ENCODE assay signal across 9 cellular contexts in the genomic region with DNA sequence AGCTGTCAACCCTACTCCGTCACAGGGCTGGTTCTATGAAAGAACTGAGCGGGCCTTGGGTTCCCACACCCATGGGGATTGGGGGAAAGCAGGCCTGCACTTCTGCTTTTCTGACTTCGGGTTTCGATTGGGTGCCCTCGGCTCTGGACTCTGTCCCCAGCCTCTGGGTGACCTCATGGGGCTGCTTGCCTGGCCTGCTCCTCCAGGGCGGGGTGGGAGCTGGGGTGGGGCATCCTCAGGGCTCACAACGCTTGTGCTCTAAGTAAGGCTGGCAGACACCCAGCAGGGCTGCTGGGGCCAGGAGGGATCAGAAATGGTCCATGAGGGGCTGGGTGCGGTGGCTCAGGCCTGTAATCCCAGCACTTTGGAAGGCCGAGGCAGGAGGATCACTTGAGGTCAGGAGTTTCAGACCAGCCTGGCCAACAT. TPM values are rescaled to one million over a fixed set of nuclear protein-coding genes. Genes with fewer than 3 reads are reported as not detected.
A peak's percentile ranks its signal among the peaks of the same experiment; 100 is the strongest.
DNase-seq lines count a peak whose midpoint lies in the region; ATAC-seq and TF ChIP-seq lines count a peak whose summit lies in the region.
"Had no signal": no experiment of that assay in that cellular context is flagged by ENCODE, and none has a peak within 500 bp of the region (broad histone marks: within the 10 kb centered on the region; RNA-seq: fewer than 3 reads in every experiment).

No MANE protein-coding gene starts in this region.

- TF ChIP-seq POLR2A in adrenal gland (IDR thresholded peaks at IDR 0.05) = no peak

- CTCF ChIA-PET in HEK293 (lab: Yijun Ruan, JAX) = interaction anchor here (3.5 kb wide), 1 partner anchor 12 kb away, joined by 15 read pairs; no protein-coding TSS in a partner anchor

- intact Hi-C loops in adrenal gland (cut with DNase I) = no loop called here

- H3K27ac ChIP-seq in HEK293 (ENCODE audit: extremely low read depth, low read depth, low read length) (no peak overlapping the region), adrenal gland (peak overlapping the region in 1 of 5 donors; percentile 45), lung (ENCODE audit: low read depth in 1 of 2, low read length in 1 of 2) (no peak overlapping the region), coronary artery (peak overlapping the region in 1 of 2 donors; percentile 7)

- ATAC-seq in lung (ENCODE audit: insufficient read depth, low FRiP score) (peak; percentile 24), HG03025 (IDR thresholded peaks at IDR 0.05; ENCODE audit: low FRiP score, unreplicated experiment) (no peak)

- H3K27me3 ChIP-seq in adrenal gland = no peaks in the 10 kb centered on the region
- H3K27me3 ChIP-seq in lung (ENCODE audit: control insufficient read depth, insufficient read depth) = no peaks in the 10 kb centered on the region

- WGBS in adrenal gland, 4 donors = 58 to 78% (median 77%) methylated on average over 6 to 9 of the region's 9 CpGs
- 66 to 68% methylated on average over 9 of the region's 9 CpGs for WGBS in lung, 2 donors

- DNase-seq in Ammon's horn (ENCODE audit: low spot score) = peak; percentile 58
- peak in 6 of 7 donors; percentile 31 to 65 (median 51) for DNase-seq in adrenal gland
- DNase-seq in lung (ENCODE audit: low spot score) = no peak
- no peak for DNase-seq in coronary artery (ENCODE audit: low spot score)
- DNase-seq in SHP77 (lab: John Stamatoyannopoulos, UW) = no peak
- DNase-seq in DMS114 treated with DMSO at 0.1 percent for 48 hours (lab: John Stamatoyannopoulos, UW; ENCODE audit: unreplicated experiment) = no peak
- DNase-seq: NCI-H1105 treated with DMSO at 0.1 percent for 48 hours had no signal

- peaks cover 0 to 6% of the 10 kb centered on the region in 2 experiments; a peak in 2 of 3 replicates for H3K36me3 ChIP-seq in HEK293 (ENCODE audit: control insufficient read depth in 2 of 2, insufficient read depth in 1 of 2, low read length in 2 of 2)
- no peaks in the 10 kb centered on the region for H3K36me3 ChIP-seq in adrenal gland (replicated peaks in 1 of 2)
- H3K36me3 ChIP-seq in lung (ENCODE audit: control insufficient read depth in 2 of 2, insufficient read depth in 2 of 2, low read length in 2 of 2) = no peaks in the 10 kb centered on the region

- H3K4me3 ChIP-seq in HEK293 (ENCODE audit: low read depth, low read length) (no peak overlapping the region), adrenal gland (no peak overlapping the region), lung (no peak overlapping the region), coronary artery (no peak overlapping the region)

- H3K9me3 ChIP-seq in HEK293 (ENCODE audit: control insufficient read depth, insufficient read depth, low read depth, low read length) (no peaks in the 10 kb centered on the region), adrenal gland (replicated peaks in 1 of 3) (no peaks in the 10 kb centered on the region), lung (ENCODE audit: control insufficient read depth in 2 of 2, insufficient read depth in 1 of 2, low read length in 1 of 2) (no peaks in the 10 kb centered on the region)

- H3K4me1 ChIP-seq in HEK293 (ENCODE audit: control insufficient read depth, insufficient read depth, low read length) (no peaks in the 10 kb centered on the region), adrenal gland (replicated peaks in 1 of 2) (no peaks in the 10 kb centered on the region), lung (ENCODE audit: control insufficient read depth in 2 of 2, insufficient read depth in 2 of 2, low read length in 2 of 2) (peaks cover 14 to 39% of the 10 kb centered on the region in 2 donors)

- POLR2A ChIA-PET in HEK293 (lab: Yijun Ruan, JAX) = no interaction called here

- TF ChIP-seq CTCF in HEK293 (tag by site-specific recombination; IDR thresholded peaks at IDR 0.05) (no peak), adrenal gland (IDR thresholded peaks at IDR 0.05) (no peak), lung (IDR thresholded peaks at IDR 0.05; ENCODE audit: control extremely low read depth, extremely low read depth) (no peak), coronary artery (IDR thresholded peaks at IDR 0.05) (no peak)

TF ChIP-seq in HEK293, 187 proteins besides CTCF, POLR2A, EP300 and RAD21:
- TF ChIP-seq KLF1 (tag by site-specific recombination; IDR thresholded peaks at IDR 0.05) (peak; percentile 46; the same call in 1 of the 2 replicates), GLI4 (tag by site-specific recombination; IDR thresholded peaks at IDR 0.05) (no peak)
TF ChIP-seq in HEK293: peak in this region for 1.

RNA-seq across cellular contexts. Expression of gene ARHGAP27, which starts 19.2 kb away (rescaled TPM):
- total RNA-seq in adrenal gland (10 to 100 TPM in 7 of 8 donors, 1 to 10 TPM in 1; 8.3 to 25.4 (median 17.7) TPM), lung (10 to 100 TPM; 42.4 to 85.8 TPM)
- polyA plus RNA-seq in adrenal gland (10 to 100 TPM in 2 of 3 donors, 1 to 10 TPM in 1; 3.0 to 40.2 (median 19.4) TPM), lung (10 to 100 TPM; 56.1 to 67.6 TPM)

Comparison
In these comparisons a context has a peak if more than half of its experiments do, and no peak if none do; other contexts are left out.
1. DNase-seq: peak in Ammon's horn (single experiment) and adrenal gland (6 of 7); none in lung (single experiment), coronary artery (single experiment), SHP77 (0 of 2) and DMS114 treated with DMSO at 0.1 percent for 48 hours (single experiment).